Comparison of ENCODE assay signal across 1 cellular context in the genomic region with DNA sequence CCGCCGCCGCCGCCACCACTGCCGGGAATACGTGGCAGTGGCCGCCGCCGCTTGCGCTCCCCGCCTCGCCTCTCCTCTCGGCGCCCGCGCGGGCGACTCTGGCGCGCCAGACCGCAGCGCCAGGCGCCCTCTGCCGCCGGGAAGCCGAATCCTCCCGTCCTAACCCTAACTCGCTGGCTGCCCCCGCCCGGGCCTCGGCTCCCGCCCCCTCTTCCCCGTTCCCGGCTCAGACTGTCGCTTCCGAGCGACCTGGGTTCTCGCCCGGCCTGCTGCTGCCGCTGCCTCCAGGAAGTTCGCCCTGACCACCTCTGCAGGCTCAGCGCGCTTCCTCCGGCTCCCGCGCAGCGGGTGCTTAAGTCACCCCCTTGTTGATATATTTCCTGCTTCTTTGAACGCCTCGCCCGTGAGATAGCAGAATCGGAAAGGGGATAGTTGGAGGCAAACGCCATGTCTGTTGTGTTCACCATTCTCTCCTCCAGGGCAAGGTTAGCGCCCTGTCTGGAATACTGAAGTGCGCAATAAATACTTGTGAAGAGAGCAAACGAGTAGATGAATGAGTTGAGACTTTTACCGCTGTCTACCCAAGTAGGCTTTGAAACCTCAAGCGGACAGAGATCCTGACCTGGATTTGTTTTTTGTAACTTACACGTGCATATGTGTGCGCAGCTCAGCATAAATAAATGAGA.
TF ChIP-seq lines count a peak whose summit lies in the region.

TSS of gene SMCO4 (minus strand) at position 100 of the 686 bp plus-strand sequence. CDS start 64,202 bp downstream, outside the sequence.

TF ChIP-seq in K562, 482 proteins besides CTCF, POLR2A, EP300 and RAD21 (continued from another document and continues in another):
- no peak for TF ChIP-seq E2F8 (IDR thresholded peaks at IDR 0.05; ENCODE audit: low read depth, partially characterized antibody)
- TF ChIP-seq NFYB (IDR thresholded peaks at IDR 0.05; ENCODE audit: extremely low read depth, insufficient read length), result no peak
- no peak for TF ChIP-seq CLOCK (CRISPR knock-in tag; IDR thresholded peaks at IDR 0.05; ENCODE audit: borderline replicate concordance)
- no peak for TF ChIP-seq ID3 (CRISPR knock-in tag; IDR thresholded peaks at IDR 0.05)
- TF ChIP-seq ID3 (tag; IDR thresholded peaks at IDR 0.05), result no peak
- TF ChIP-seq TOE1 (IDR thresholded peaks at IDR 0.05; ENCODE audit: borderline replicate concordance), result peak; percentile 38; the same call in 1 of the 2 replicates
- no peak for TF ChIP-seq TOE1 (CRISPR knock-in tag; IDR thresholded peaks at IDR 0.05; ENCODE audit: borderline replicate concordance, low read depth)
- TF ChIP-seq RBM22 (IDR thresholded peaks at IDR 0.05; ENCODE audit: low read depth, low read length, poor library complexity, severe bottlenecking), result no peak
- TF ChIP-seq ILK (tag; IDR thresholded peaks at IDR 0.05; ENCODE audit: borderline replicate concordance, low read depth), result no peak
- no peak for TF ChIP-seq U2AF2 (optimal IDR thresholded peaks at IDR 0.05; ENCODE audit: low read depth, low read length)
- no peak for TF ChIP-seq SAFB (IDR thresholded peaks at IDR 0.05; ENCODE audit: borderline replicate concordance, low read depth, low read length)
- peak; percentile 90 for TF ChIP-seq POLR2G (IDR thresholded peaks at IDR 0.05; ENCODE audit: low read depth, low read length)
- no peak for TF ChIP-seq PREB (CRISPR knock-in tag; IDR thresholded peaks at IDR 0.05)
- TF ChIP-seq BMI1 (IDR thresholded peaks at IDR 0.05; ENCODE audit: low read length), result 0 out of 2 replicates have a peak, but pooled peaks have one; percentile 27
- peak; percentile 70 for TF ChIP-seq CCNT2 (IDR thresholded peaks at IDR 0.05; ENCODE audit: borderline replicate concordance, extremely low read depth, insufficient read length, low read depth, low read length)
- no peak for TF ChIP-seq TFAM (CRISPR knock-in tag; conservative IDR thresholded peaks at IDR 0.05)
- 0 out of 4 replicates have a peak, but pooled peaks have one; percentile 20 to 39 for TF ChIP-seq SIN3A (IDR thresholded peaks at IDR 0.05; ENCODE audit: borderline replicate concordance in 2 of 2, control insufficient read depth in 1 of 2, low read depth in 2 of 2, low read length in 2 of 2)
- TF ChIP-seq THAP12 (CRISPR knock-in tag; IDR thresholded peaks at IDR 0.05), result no peak
- no peak for TF ChIP-seq SRSF1 (IDR thresholded peaks at IDR 0.05; ENCODE audit: low read depth, low read length)
- TF ChIP-seq ATF7 (IDR thresholded peaks at IDR 0.05), result peak; percentile 27; the same call in 1 of the 2 replicates
- TF ChIP-seq RBBP5 (IDR thresholded peaks at IDR 0.05; ENCODE audit: borderline replicate concordance, insufficient read depth, low read length, poor library complexity, severe bottlenecking), result peak; percentile 27
- TF ChIP-seq REST (CRISPR knock-in tag; IDR thresholded peaks at IDR 0.05; ENCODE audit: low read depth), result peak; percentile 37; the same call in 1 of the 2 replicates
- TF ChIP-seq, protein P1, sequence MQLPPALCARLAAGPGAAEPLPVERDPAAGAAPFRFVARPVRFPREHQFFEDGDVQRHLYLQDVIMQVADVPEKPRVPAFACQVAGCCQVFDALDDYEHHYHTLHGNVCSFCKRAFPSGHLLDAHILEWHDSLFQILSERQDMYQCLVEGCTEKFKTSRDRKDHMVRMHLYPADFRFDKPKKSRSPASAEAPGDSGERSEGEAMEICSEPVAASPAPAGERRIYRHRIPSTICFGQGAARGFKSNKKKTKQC (CRISPR knock-in tag; IDR thresholded peaks at IDR 0.05), result no peak
- no peak for TF ChIP-seq SMAD1 (IDR thresholded peaks at IDR 0.05; ENCODE audit: low read depth, low read length, partially characterized antibody)
- no peak for TF ChIP-seq HNRNPL (IDR thresholded peaks at IDR 0.05; ENCODE audit: low read depth, low read length)
- TF ChIP-seq ZMIZ1 (IDR thresholded peaks at IDR 0.05; ENCODE audit: low read depth in 2 of 2, low read length in 2 of 2), result no peak
- TF ChIP-seq ZHX1 (conservative IDR thresholded peaks at IDR 0.05; ENCODE audit: low read length), result no peak
